Comparison of ENCODE assay signal across 9 cellular contexts in the genomic region with DNA sequence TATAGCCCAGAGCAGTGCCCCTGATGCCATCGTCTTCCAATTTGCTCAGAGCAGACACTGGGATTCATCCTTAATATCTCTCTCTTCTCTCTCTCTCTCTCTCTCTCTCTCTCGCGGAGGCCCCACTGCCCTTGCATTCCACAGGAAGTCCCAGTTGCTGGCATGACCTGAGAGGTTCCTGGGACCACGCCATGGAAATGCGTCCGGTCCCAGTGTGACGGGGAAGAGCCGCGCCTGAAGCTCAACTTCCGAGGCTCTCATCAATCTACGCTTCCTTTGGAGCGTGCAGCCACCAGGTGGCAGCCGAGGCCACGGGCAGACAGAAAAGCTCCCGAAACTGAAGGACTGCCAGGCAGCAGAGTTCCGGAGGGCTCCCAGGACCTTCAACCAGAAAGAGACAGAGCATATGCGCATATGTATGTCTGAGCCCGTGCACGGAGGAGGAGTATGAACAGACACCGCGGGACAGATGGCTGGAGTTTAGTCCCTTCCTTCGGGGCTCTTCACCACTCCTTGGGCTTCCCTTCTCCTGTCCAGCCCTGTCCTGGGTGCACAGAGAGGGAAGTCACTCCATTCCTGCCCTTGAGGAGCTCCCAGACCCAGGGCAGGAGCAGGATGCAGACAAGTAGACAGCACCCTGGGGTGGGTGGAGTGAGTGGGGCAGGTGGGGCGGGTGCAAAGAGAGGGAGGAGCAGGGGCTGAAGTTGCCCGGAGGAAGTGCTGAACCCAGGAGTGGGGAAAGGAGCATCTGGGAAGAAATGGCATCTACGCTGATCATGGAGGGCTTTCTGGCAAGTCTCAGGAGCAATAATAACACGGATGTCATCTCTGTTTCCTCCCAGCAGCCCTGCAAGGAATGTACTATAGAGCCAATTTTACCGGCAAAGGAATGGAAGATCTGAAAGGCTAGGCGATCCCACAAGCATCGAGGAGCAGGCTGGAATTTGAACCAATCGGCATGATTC. TPM values are rescaled to one million over a fixed set of nuclear protein-coding genes. Genes with fewer than 3 reads are reported as not detected.
DNase-seq lines count a peak whose midpoint lies in the region; ATAC-seq and TF ChIP-seq lines count a peak whose summit lies in the region.
"Had no signal": no experiment of that assay in that cellular context is flagged by ENCODE, and none has a peak within 500 bp of the region (broad histone marks: within the 10 kb centered on the region; RNA-seq: fewer than 3 reads in every experiment).

No MANE protein-coding gene starts in this region.

- peak overlapping the region; percentile 46 to 62 (median 54) for H3K4me3 ChIP-seq in BLaER1 treated with 17β-estradiol and CSF1 and Interleukin-3, amounts not matched to agents 10 nM and 100 nM
- H3K4me3 ChIP-seq in colonic mucosa = peak overlapping the region; percentile 28

- peak; percentile 77 for TF ChIP-seq CTCF in colonic mucosa (IDR thresholded peaks at IDR 0.05)

- no peaks in the 10 kb centered on the region for H3K27me3 ChIP-seq in BLaER1 treated with 17β-estradiol and CSF1 and Interleukin-3, amounts not matched to agents 10 nM and 100 nM
- H3K27me3 ChIP-seq in colonic mucosa = no peaks in the 10 kb centered on the region

- H3K36me3 ChIP-seq in BLaER1 treated with 17β-estradiol and CSF1 and Interleukin-3, amounts not matched to agents 10 nM and 100 nM = no peaks in the 10 kb centered on the region
- no peaks in the 10 kb centered on the region for H3K36me3 ChIP-seq in colonic mucosa

- peaks cover 6 to 26% (median 15%) of the 10 kb centered on the region in 10 experiments; a peak in 19 of 20 replicates for H3K4me1 ChIP-seq in BLaER1 treated with 17β-estradiol and CSF1 and Interleukin-3, amounts not matched to agents 10 nM and 100 nM
- no peaks in the 10 kb centered on the region for H3K4me1 ChIP-seq in colonic mucosa

- H3K9ac ChIP-seq in BLaER1 treated with 17β-estradiol and CSF1 and Interleukin-3, amounts not matched to agents 10 nM and 100 nM = peak overlapping the region; percentile 23 to 75 (median 66); a peak in 21 of 22 replicates
- peak overlapping the region; percentile 19 to 84 for H3K9ac ChIP-seq in colonic mucosa (ENCODE audit: low read depth in 2 of 2, low read length in 2 of 2)

- H4K20me1 ChIP-seq in BLaER1 treated with 17β-estradiol and CSF1 and Interleukin-3, amounts not matched to agents 10 nM and 100 nM = no peaks in the 10 kb centered on the region

- DNase-seq in GM19240 (ENCODE audit: insufficient read length, low spot score) (peak; percentile 88), NCI-H460 (ENCODE audit: extremely low read depth, low read depth) (peak; percentile 87), colonic mucosa (peak; percentile 92), left colon (peak; percentile 88 to 94)
- DNase-seq in activated CD4-positive, alpha-beta T cell treated with anti-CD3 and anti-CD28 coated beads for 24 hours (ENCODE audit: low read depth in 2 of 2) = peak; percentile 60 to 82
- peak; percentile 84 for DNase-seq in stimulated activated CD4-positive, alpha-beta T cell treated with anti-CD3 and anti-CD28 coated beads, Interleukin-1b, Interleukin-23, amount 100 ng/mL, for 48 hours

- intact Hi-C loops in colonic mucosa (cut with DNase I) = loop anchor here (2.0 kb wide), 1 partner anchor 83 kb away; no protein-coding TSS in a partner anchor
- intact Hi-C loops in left colon (cut with DNase I, micrococcal nuclease) = no loop called here

- H3K9me3 ChIP-seq in BLaER1 treated with 17β-estradiol and CSF1 and Interleukin-3, amounts not matched to agents 10 nM and 100 nM (replicated peaks in 1 of 11) = no peaks in the 10 kb centered on the region
- no peaks in the 10 kb centered on the region for H3K9me3 ChIP-seq in colonic mucosa

- H3K27ac ChIP-seq in BLaER1 treated with 17β-estradiol and CSF1 and Interleukin-3, amounts not matched to agents 10 nM and 100 nM = peak overlapping the region; percentile 20 to 72 (median 57); a peak in 18 of 22 replicates
- H3K27ac ChIP-seq in colonic mucosa = peak overlapping the region; percentile 78

- ATAC-seq in HG03442 (IDR thresholded peaks at IDR 0.05; ENCODE audit: unreplicated experiment) = peak; percentile 87
- peak; percentile 84 for ATAC-seq in left colon

- peak overlapping the region; percentile 71 to 95 (median 86) for H3K4me2 ChIP-seq in BLaER1 treated with 17β-estradiol and CSF1 and Interleukin-3, amounts not matched to agents 10 nM and 100 nM

RNA-seq across cellular contexts. Expression of gene PDZK1IP1, which starts 10.5 kb away (rescaled TPM):
- not detected in 2 replicates for total RNA-seq in NCI-H460 (2014; rRNA removed; shearing (Covaris generic))
- not detected in 2 replicates for polyA plus RNA-seq in NCI-H460 (2014; cell fraction: nucleus; rRNA removed)
- total RNA-seq in colonic mucosa (10 to 100 TPM; 40.6 to 85.2 TPM), left colon (100 to 1,000 TPM in 1 of 2 donors, 10 to 100 TPM in 1; 32.4 to 107 TPM)

RNA-seq across cellular contexts. Expression of gene CYP4A22, which starts 42.1 kb away (rescaled TPM):
- total RNA-seq in NCI-H460 (2014; rRNA removed; shearing (Covaris generic)) = not detected in 2 replicates
- polyA plus RNA-seq in NCI-H460 (2014; cell fraction: nucleus; rRNA removed) = not detected in 2 replicates
- total RNA-seq in colonic mucosa (not detected), left colon (not detected)
- total RNA-seq: mononuclear cell had no signal

RNA-seq across cellular contexts. Expression of gene TAL1, which starts 52.7 kb away (rescaled TPM):
- 0.12 TPM in 1 of 2 replicates, not detected in the other for total RNA-seq in NCI-H460 (2014; rRNA removed; shearing (Covaris generic))
- polyA plus RNA-seq in NCI-H460 (2014; cell fraction: nucleus; rRNA removed) = not detected in 2 replicates
- total RNA-seq in colonic mucosa (1 to 10 TPM in 1 of 2 donors, under 1 TPM in 1; 0.90 to 1.2 TPM), left colon (1 to 10 TPM; 1.2 to 1.3 TPM)

Comparison
In these comparisons a context has a peak if more than half of its experiments do, and no peak if none do; other contexts are left out.
1. Peak in every context shown above with its lines: DNase-seq, ATAC-seq, H3K4me3 ChIP-seq and H3K27ac ChIP-seq.
2. RNA of gene PDZK1IP1, which starts 10.5 kb away (total RNA-seq): 32.4 to 107 TPM in left colon and 40.6 to 85.2 TPM in colonic mucosa; not detected in NCI-H460; every median in the first group is over 10 times any median in the second.